ENCODE assay signal across 17 cellular contexts in the genomic region with DNA sequence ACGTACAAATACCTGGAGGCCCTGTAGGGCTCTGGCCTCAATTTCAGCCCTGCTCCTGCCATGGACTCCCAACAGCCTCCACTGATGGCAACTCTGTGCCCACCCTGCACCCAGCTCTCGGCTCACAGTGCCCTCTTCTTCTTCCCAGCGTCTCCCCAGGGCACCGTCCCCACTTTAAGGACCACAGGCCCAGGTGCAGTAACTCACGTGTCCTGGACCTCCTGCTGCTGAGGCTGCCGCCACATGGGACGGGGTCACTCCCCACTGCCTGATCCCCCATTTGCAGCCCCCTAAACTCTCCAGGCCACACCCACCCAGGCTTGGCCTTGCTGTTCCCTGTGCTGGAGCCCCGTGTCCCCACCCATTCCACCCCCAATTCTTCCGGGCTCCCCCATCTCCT.
"Had no signal": no experiment of that assay in that cellular context is flagged by ENCODE, and none has a peak within 500 bp of the region (broad histone marks: within the 10 kb centered on the region; RNA-seq: fewer than 3 reads in every experiment).

No MANE protein-coding gene starts in this region.

- H3K27ac ChIP-seq: foreskin keratinocyte, neutrophil, parathyroid adenoma, SK-N-MC, transverse colon had no signal

- H3K9me3 ChIP-seq: neutrophil, transverse colon had no signal

- H3K4me1 ChIP-seq: foreskin keratinocyte, parathyroid adenoma, transverse colon had no signal

- ATAC-seq: foreskin keratinocyte; left lobe of liver; naive thymus-derived CD8-positive, alpha-beta T cell had no signal

- H3K4me3 ChIP-seq: SK-N-MC, transverse colon had no signal

- DNase-seq: activated B cell treated with CpG ODN at 0.5 μM for 24 hours; activated CD4-positive, alpha-beta T cell treated with anti-CD3 and anti-CD28 coated beads, Interleukin-2, amount 10 ng/mL, durations not matched to agents 7 days and 5 days; activated CD8-positive, alpha-beta memory T cell treated with anti-CD3 and anti-CD28 coated beads for 24 hours; activated gamma-delta T cell; activated naive CD8-positive, alpha-beta T cell treated with anti-CD3 and anti-CD28 coated beads for 36 hours; activated T-cell treated with anti-CD3 and anti-CD28 coated beads, Interleukin-2, amount 50 U/mL, for 48 hours; amniotic stem cell; foreskin keratinocyte; hippocampal formation; mesenchymal stem cell; naive thymus-derived CD8-positive, alpha-beta T cell; stimulated activated CD4-positive, alpha-beta T cell treated with anti-CD3 and anti-CD28 coated beads, Interleukin-2, amount 100 ng/mL, for 24 hours; transverse colon had no signal

- H3K36me3 ChIP-seq: neutrophil, transverse colon had no signal

- H3K27me3 ChIP-seq: foreskin keratinocyte, neutrophil had no signal
